ENCODE assay signal across 1 cellular context in genomic region chr2:216537366-216537765, GRCh38.
TF ChIP-seq lines count a peak whose summit lies in the region.

No MANE protein-coding gene starts in this region.

TF ChIP-seq in GM12878, 131 proteins besides CTCF, POLR2A, EP300 and RAD21 (continued from another document):
- TF ChIP-seq NR2C2 (IDR thresholded peaks at IDR 0.05; ENCODE audit: borderline replicate concordance, control insufficient read depth, insufficient read length, low read depth) (no peak), DPF2 (IDR thresholded peaks at IDR 0.05) (no peak), PBX3 (IDR thresholded peaks at IDR 0.05; ENCODE audit: insufficient replicate concordance, low read depth, low read length) (no peak), NFIC (IDR thresholded peaks at IDR 0.05; ENCODE audit: low read depth, low read length) (no peak), ZNF592 (IDR thresholded peaks at IDR 0.05) (no peak), ASH2L (IDR thresholded peaks at IDR 0.05; ENCODE audit: borderline replicate concordance, low read depth) (no peak), IRF5 (IDR thresholded peaks at IDR 0.05; ENCODE audit: borderline replicate concordance) (no peak), ZSCAN29 (IDR thresholded peaks at IDR 0.05) (no peak), CHD1 (IDR thresholded peaks at IDR 0.05; ENCODE audit: low read depth, low read length) (no peak), BACH1 (IDR thresholded peaks at IDR 0.05; ENCODE audit: borderline replicate concordance) (no peak), RCOR1 (conservative IDR thresholded peaks at IDR 0.05; ENCODE audit: low read depth, low read length) (no peak), USF1 (IDR thresholded peaks at IDR 0.05; ENCODE audit: borderline replicate concordance, extremely low read length, insufficient read depth, low read depth, low read length) (no peak), SMC3 (IDR thresholded peaks at IDR 0.05; ENCODE audit: borderline replicate concordance, low read length) (no peak), MYB (IDR thresholded peaks at IDR 0.05; ENCODE audit: borderline replicate concordance, low read depth, low read length) (no peak), NRF1 (conservative IDR thresholded peaks at IDR 0.05; ENCODE audit: low read depth, low read length) (no peak), SIN3A (IDR thresholded peaks at IDR 0.05; ENCODE audit: low read depth, low read length) (no peak), ZBTB40 (IDR thresholded peaks at IDR 0.05; ENCODE audit: borderline replicate concordance) (no peak)
- TF ChIP-seq, protein P1, sequence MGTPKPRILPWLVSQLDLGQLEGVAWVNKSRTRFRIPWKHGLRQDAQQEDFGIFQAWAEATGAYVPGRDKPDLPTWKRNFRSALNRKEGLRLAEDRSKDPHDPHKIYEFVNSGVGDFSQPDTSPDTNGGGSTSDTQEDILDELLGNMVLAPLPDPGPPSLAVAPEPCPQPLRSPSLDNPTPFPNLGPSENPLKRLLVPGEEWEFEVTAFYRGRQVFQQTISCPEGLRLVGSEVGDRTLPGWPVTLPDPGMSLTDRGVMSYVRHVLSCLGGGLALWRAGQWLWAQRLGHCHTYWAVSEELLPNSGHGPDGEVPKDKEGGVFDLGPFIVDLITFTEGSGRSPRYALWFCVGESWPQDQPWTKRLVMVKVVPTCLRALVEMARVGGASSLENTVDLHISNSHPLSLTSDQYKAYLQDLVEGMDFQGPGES (IDR thresholded peaks at IDR 0.05), result no peak
- TF ChIP-seq, protein P2, sequence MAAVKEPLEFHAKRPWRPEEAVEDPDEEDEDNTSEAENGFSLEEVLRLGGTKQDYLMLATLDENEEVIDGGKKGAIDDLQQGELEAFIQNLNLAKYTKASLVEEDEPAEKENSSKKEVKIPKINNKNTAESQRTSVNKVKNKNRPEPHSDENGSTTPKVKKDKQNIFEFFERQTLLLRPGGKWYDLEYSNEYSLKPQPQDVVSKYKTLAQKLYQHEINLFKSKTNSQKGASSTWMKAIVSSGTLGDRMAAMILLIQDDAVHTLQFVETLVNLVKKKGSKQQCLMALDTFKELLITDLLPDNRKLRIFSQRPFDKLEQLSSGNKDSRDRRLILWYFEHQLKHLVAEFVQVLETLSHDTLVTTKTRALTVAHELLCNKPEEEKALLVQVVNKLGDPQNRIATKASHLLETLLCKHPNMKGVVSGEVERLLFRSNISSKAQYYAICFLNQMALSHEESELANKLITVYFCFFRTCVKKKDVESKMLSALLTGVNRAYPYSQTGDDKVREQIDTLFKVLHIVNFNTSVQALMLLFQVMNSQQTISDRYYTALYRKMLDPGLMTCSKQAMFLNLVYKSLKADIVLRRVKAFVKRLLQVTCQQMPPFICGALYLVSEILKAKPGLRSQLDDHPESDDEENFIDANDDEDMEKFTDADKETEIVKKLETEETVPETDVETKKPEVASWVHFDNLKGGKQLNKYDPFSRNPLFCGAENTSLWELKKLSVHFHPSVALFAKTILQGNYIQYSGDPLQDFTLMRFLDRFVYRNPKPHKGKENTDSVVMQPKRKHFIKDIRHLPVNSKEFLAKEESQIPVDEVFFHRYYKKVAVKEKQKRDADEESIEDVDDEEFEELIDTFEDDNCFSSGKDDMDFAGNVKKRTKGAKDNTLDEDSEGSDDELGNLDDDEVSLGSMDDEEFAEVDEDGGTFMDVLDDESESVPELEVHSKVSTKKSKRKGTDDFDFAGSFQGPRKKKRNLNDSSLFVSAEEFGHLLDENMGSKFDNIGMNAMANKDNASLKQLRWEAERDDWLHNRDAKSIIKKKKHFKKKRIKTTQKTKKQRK (IDR thresholded peaks at IDR 0.05; ENCODE audit: low read depth, low read length), result no peak
